In the genomic region with DNA sequence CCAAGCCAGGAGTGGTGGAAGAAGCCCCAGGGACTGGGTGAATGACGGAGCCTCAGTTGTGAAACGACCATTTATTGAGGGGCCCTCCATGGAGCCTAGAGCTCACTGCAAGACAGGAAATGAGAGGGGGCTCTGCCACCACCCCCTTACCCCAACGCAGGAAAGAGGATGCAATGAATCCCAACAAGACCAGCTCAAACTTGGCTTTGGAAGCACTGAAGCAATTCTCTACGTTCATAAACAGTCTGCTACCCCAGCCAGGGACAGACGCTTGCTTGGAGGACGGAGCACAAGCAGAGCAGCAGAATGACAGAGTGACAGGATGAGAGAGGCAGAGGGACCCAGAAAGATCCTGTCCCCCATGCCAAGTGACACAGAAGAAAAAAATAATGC, we compare ENCODE assay signal across 7 cellular contexts. TPM values are rescaled to one million over a fixed set of nuclear protein-coding genes. Genes with fewer than 3 reads are reported as not detected.
A peak's percentile ranks its signal among the peaks of the same experiment; 100 is the strongest.
DNase-seq lines count a peak whose midpoint lies in the region; ATAC-seq, FAIRE-seq and TF ChIP-seq lines count a peak whose summit lies in the region.

No MANE protein-coding gene starts in this region.

- peaks cover 0 to 5% of the 10 kb centered on the region in 2 donors for H3K36me3 Mint-ChIP-seq in activated naive CD4-positive, alpha-beta T cell treated with anti-CD3 and anti-CD28 coated beads, Interleukin-2, amount 50 U/mL, for 72 hours

- H3K4me3 ChIP-seq in HUES6 (ENCODE audit: low read depth, low read length) (peak overlapping the region; percentile 75), kidney (ENCODE audit: low read length in 2 of 2) (peak overlapping the region; percentile 80 to 83), subcutaneous abdominal adipose tissue (ENCODE audit: low read depth in 1 of 5, low read length in 5 of 5) (peak overlapping the region; percentile 80 to 95 (median 84))

- DNase-seq in activated naive CD4-positive, alpha-beta T cell treated with anti-CD3 and anti-CD28 coated beads, Interleukin-2, amount 50 U/mL, for 72 hours (ENCODE audit: low spot score in 2 of 2) = no peak
- DNase-seq in kidney = no peak
- DNase-seq in stimulated activated CD4-positive, alpha-beta T cell treated with anti-CD3 and anti-CD28 coated beads, Interleukin-1b, Interleukin-23, amount 100 ng/mL, for 48 hours = no peak

- ATAC-seq in activated naive CD4-positive, alpha-beta T cell treated with anti-CD3 and anti-CD28 coated beads, Interleukin-2, amount 50 U/mL, for 72 hours = no peak
- no peak for ATAC-seq in HG02623 (IDR thresholded peaks at IDR 0.05; ENCODE audit: unreplicated experiment)
- ATAC-seq in activated CD4-positive, CD25-positive, alpha-beta regulatory T cell treated with anti-CD3 and anti-CD28 coated beads, Interleukin-2, amount 50 U/mL, for 24 hours = no peak

- FAIRE-seq in kidney (lab: Jason Lieb, UNC) = no peak

- intact Hi-C loops in kidney (cut with DNase I) = no loop called here

- H3K27ac ChIP-seq in HUES6 (ENCODE audit: low read depth, low read length) (no peak overlapping the region), kidney (ENCODE audit: low read depth in 2 of 2, low read length in 2 of 2) (peak overlapping the region; percentile 57 to 63), subcutaneous abdominal adipose tissue (ENCODE audit: low read depth, low read length) (peak overlapping the region; percentile 76)

- H3K4me1 ChIP-seq in HUES6 (ENCODE audit: control insufficient read depth, insufficient read depth, low read length) (peaks cover 37% of the 10 kb centered on the region), kidney (ENCODE audit: control insufficient read depth in 1 of 2, insufficient read depth in 1 of 2, low read depth in 1 of 2, low read length in 2 of 2) (peaks cover 37 to 49% of the 10 kb centered on the region in 2 donors), subcutaneous abdominal adipose tissue (ENCODE audit: control insufficient read depth in 5 of 5, insufficient read depth in 5 of 5, low read length in 5 of 5) (peaks cover 36 to 84% (median 80%) of the 10 kb centered on the region in 5 donors)

- H3K27ac Mint-ChIP-seq in activated naive CD4-positive, alpha-beta T cell treated with anti-CD3 and anti-CD28 coated beads, Interleukin-2, amount 50 U/mL, for 72 hours = peak overlapping the region; percentile 11 to 85

- H3K9me3 Mint-ChIP-seq in activated naive CD4-positive, alpha-beta T cell treated with anti-CD3 and anti-CD28 coated beads, Interleukin-2, amount 50 U/mL, for 72 hours = no peaks in the 10 kb centered on the region

- no peak overlapping the region for H3K9ac ChIP-seq in HUES6 (ENCODE audit: low read length)
- H3K9ac ChIP-seq in kidney (ENCODE audit: low read length in 2 of 2) = peak overlapping the region; percentile 70 to 87
- peak overlapping the region; percentile 77 to 94 (median 88) for H3K9ac ChIP-seq in subcutaneous abdominal adipose tissue (ENCODE audit: low read length in 5 of 5)

- H3K36me3 ChIP-seq in HUES6 (ENCODE audit: control insufficient read depth, insufficient read depth, low read length) (peaks cover 13% of the 10 kb centered on the region), kidney (ENCODE audit: control insufficient read depth in 1 of 2, insufficient read depth in 2 of 2, low read length in 2 of 2) (no peaks in the 10 kb centered on the region), subcutaneous abdominal adipose tissue (ENCODE audit: control insufficient read depth in 5 of 5, insufficient read depth in 5 of 5, low read length in 5 of 5) (no peaks in the 10 kb centered on the region)

- TF ChIP-seq CTCF in kidney (IDR thresholded peaks at IDR 0.05; ENCODE audit: borderline replicate concordance, extremely low read depth, insufficient read depth) = no peak

- H3K27me3 ChIP-seq in HUES6 (ENCODE audit: control insufficient read depth, insufficient read depth, low read length) (no peaks in the 10 kb centered on the region), subcutaneous abdominal adipose tissue (ENCODE audit: control insufficient read depth in 5 of 5, insufficient read depth in 4 of 5, low read length in 5 of 5) (no peaks in the 10 kb centered on the region)

- H3K9me3 ChIP-seq in HUES6 (ENCODE audit: control insufficient read depth, insufficient read depth, low read depth, low read length) (no peaks in the 10 kb centered on the region), kidney (ENCODE audit: control insufficient read depth in 1 of 2, low read length in 2 of 2) (no peaks in the 10 kb centered on the region), subcutaneous abdominal adipose tissue (ENCODE audit: control insufficient read depth in 5 of 5, low read length in 5 of 5) (no peaks in the 10 kb centered on the region)

RNA-seq across cellular contexts. Expression of gene PRKACA, which starts 1.0 kb away (rescaled TPM):
- 10 to 100 TPM; 66.3 to 84.5 TPM for total RNA-seq in activated naive CD4-positive, alpha-beta T cell treated with anti-CD3 and anti-CD28 coated beads, Interleukin-2, amount 50 U/mL, for 72 hours
- 92.3 TPM for total RNA-seq in kidney
- 51.4 TPM for polyA plus RNA-seq in kidney (ENCODE audit: insufficient read depth, low read depth, low replicate concordance)

RNA-seq across cellular contexts. Expression of gene ASF1B, which starts 19.9 kb away (rescaled TPM):
- total RNA-seq in activated naive CD4-positive, alpha-beta T cell treated with anti-CD3 and anti-CD28 coated beads, Interleukin-2, amount 50 U/mL, for 72 hours = 10 to 100 TPM; 68.3 to 76.1 TPM
- total RNA-seq in kidney = 1.8 TPM
- polyA plus RNA-seq in kidney (ENCODE audit: insufficient read depth, low read depth, low replicate concordance) = 0.49 TPM

RNA-seq across cellular contexts. Expression of gene SAMD1, which starts 26.0 kb away (rescaled TPM):
- 100 to 1,000 TPM in 1 of 2 donors, 10 to 100 TPM in 1; 39.7 to 101 TPM for total RNA-seq in activated naive CD4-positive, alpha-beta T cell treated with anti-CD3 and anti-CD28 coated beads, Interleukin-2, amount 50 U/mL, for 72 hours
- 28.3 TPM for total RNA-seq in kidney
- polyA plus RNA-seq in kidney (ENCODE audit: insufficient read depth, low read depth, low replicate concordance) = 23.3 TPM

RNA-seq across cellular contexts. Expression of gene C19orf67, which starts 30.9 kb away (rescaled TPM):
- not detected for total RNA-seq in activated naive CD4-positive, alpha-beta T cell treated with anti-CD3 and anti-CD28 coated beads, Interleukin-2, amount 50 U/mL, for 72 hours
- not detected for total RNA-seq in kidney
- not detected for polyA plus RNA-seq in kidney (ENCODE audit: insufficient read depth, low read depth, low replicate concordance)

RNA-seq across cellular contexts. Expression of gene MISP3, which starts 43.9 kb away (rescaled TPM):
- total RNA-seq in activated naive CD4-positive, alpha-beta T cell treated with anti-CD3 and anti-CD28 coated beads, Interleukin-2, amount 50 U/mL, for 72 hours = 1 to 10 TPM; 1.2 to 4.2 TPM
- 8.7 TPM for total RNA-seq in kidney
- 32.0 TPM for polyA plus RNA-seq in kidney (ENCODE audit: insufficient read depth, low read depth, low replicate concordance)

Comparison
In these comparisons a context has a peak if more than half of its experiments do, and no peak if none do; other contexts are left out.
1. RNA of gene ASF1B, which starts 19.9 kb away (total RNA-seq): 68.3 to 76.1 TPM in activated naive CD4-positive, alpha-beta T cell treated with anti-CD3 and anti-CD28 coated beads, Interleukin-2, amount 50 U/mL, for 72 hours; 1.8 TPM in kidney (single experiment); every median in the first group is over 10 times any median in the second.
2. Peak in every context shown above with its lines, with median percentiles within 50 percentile points of each other: H3K4me3 ChIP-seq.